Comparison of ENCODE assay signal across 1 cellular context in the genomic region with DNA sequence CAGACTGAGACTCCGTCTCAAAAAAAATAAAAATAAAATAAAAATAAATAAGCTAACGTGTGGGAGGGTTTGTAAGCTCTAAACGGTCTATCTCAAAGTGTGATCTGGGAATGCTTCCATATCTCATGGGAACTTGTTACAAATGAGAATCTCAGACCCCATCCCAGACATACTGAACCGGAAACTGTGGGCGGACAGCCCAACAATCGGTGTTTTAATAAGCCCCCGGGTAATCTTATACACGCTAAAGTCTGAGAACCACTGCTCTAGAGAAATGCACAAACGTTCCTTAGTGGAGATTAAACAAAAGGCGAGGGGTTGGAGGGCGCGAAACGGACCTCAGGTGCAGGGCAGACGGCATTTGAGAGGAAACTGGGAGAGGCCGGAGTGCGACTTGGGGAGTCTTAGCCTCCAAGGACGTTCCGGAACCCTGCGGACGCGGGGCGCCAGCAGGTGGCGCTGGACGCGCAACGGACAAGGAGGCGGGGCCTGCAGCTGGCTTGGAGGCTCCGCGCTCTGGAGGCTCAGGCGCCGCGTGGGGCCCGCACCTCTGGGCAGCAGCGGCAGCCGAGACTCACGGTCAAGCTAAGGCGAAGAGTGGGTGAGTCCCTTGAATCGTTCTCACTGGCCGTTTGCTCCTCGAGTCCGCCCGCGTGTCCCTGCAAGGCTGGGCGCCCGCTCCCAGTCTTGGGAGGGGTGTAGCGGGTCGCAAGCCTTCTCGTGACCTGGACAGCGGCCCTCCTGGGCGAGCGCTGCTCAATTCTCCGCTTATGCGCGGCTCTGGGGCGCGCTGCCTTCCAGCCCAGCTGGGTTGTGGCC.
A peak's percentile ranks its signal among the peaks of the same experiment; 100 is the strongest.
TF ChIP-seq lines count a peak whose summit lies in the region.

A gene (plus strand): TSS at position 527 of the 819 bp plus-strand sequence. CDS start 5,320 bp downstream, outside the sequence.

TF ChIP-seq in HepG2, 621 proteins besides CTCF, POLR2A, EP300 and RAD21 (continued from another document and continues in another):
- TF ChIP-seq, protein P1, sequence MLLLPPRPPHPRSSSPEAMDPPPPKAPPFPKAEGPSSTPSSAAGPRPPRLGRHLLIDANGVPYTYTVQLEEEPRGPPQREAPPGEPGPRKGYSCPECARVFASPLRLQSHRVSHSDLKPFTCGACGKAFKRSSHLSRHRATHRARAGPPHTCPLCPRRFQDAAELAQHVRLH (CRISPR knock-in tag; IDR thresholded peaks at IDR 0.05; ENCODE audit: borderline replicate concordance, low read depth), result peak; percentile 90
- peak; percentile 48 for TF ChIP-seq HNF4A (CRISPR knock-in tag; IDR thresholded peaks at IDR 0.05)
- TF ChIP-seq KDM4B (CRISPR knock-in tag; IDR thresholded peaks at IDR 0.05), result peak; percentile 38; the same call in 1 of the 2 replicates
- TF ChIP-seq SIN3A (IDR thresholded peaks at IDR 0.05; ENCODE audit: borderline replicate concordance, low read depth, low read length), result peak; percentile 48; the same call in 1 of the 2 replicates
- TF ChIP-seq, protein P2, sequence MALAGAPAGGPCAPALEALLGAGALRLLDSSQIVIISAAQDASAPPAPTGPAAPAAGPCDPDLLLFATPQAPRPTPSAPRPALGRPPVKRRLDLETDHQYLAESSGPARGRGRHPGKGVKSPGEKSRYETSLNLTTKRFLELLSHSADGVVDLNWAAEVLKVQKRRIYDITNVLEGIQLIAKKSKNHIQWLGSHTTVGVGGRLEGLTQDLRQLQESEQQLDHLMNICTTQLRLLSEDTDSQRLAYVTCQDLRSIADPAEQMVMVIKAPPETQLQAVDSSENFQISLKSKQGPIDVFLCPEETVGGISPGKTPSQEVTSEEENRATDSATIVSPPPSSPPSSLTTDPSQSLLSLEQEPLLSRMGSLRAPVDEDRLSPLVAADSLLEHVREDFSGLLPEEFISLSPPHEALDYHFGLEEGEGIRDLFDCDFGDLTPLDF (CRISPR knock-in tag; IDR thresholded peaks at IDR 0.05), result peak; percentile 74; the same call in 1 of the 2 replicates
- TF ChIP-seq HOXD1 (CRISPR knock-in tag; IDR thresholded peaks at IDR 0.05), result peak; percentile 89
- peak; percentile 68; the same call in 1 of the 2 replicates for TF ChIP-seq ARHGAP35 (CRISPR knock-in tag; IDR thresholded peaks at IDR 0.05; ENCODE audit: borderline replicate concordance)
- TF ChIP-seq, protein P3, sequence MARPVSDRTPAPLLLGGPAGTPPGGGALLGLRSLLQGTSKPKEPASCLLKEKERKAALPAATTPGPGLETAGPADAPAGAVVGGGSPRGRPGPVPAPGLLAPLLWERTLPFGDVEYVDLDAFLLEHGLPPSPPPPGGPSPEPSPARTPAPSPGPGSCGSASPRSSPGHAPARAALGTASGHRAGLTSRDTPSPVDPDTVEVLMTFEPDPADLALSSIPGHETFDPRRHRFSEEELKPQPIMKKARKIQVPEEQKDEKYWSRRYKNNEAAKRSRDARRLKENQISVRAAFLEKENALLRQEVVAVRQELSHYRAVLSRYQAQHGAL (CRISPR knock-in tag; IDR thresholded peaks at IDR 0.05; ENCODE audit: not compliant biosample characterization), result peak; percentile 87
- TF ChIP-seq, protein P4, sequence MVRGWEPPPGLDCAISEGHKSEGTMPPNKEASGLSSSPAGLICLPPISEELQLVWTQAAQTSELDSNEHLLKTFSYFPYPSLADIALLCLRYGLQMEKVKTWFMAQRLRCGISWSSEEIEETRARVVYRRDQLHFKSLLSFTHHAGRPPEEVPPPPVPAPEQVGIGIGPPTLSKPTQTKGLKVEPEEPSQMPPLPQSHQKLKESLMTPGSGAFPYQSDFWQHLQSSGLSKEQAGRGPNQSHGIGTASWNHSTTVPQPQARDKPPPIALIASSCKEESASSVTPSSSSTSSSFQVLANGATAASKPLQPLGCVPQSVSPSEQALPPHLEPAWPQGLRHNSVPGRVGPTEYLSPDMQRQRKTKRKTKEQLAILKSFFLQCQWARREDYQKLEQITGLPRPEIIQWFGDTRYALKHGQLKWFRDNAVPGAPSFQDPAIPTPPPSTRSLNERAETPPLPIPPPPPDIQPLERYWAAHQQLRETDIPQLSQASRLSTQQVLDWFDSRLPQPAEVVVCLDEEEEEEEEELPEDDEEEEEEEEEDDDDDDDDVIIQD (CRISPR knock-in tag; IDR thresholded peaks at IDR 0.05; ENCODE audit: low read depth), result peak; percentile 8; the same call in 1 of the 2 replicates
- TF ChIP-seq CAMTA2 (CRISPR knock-in tag; IDR thresholded peaks at IDR 0.05; ENCODE audit: borderline replicate concordance), result peak; percentile 67; the same call in 1 of the 2 replicates
- TF ChIP-seq ZNF777 (CRISPR knock-in tag; IDR thresholded peaks at IDR 0.05), result peak; percentile 72; the same call in 1 of the 2 replicates
- TF ChIP-seq, protein P5, sequence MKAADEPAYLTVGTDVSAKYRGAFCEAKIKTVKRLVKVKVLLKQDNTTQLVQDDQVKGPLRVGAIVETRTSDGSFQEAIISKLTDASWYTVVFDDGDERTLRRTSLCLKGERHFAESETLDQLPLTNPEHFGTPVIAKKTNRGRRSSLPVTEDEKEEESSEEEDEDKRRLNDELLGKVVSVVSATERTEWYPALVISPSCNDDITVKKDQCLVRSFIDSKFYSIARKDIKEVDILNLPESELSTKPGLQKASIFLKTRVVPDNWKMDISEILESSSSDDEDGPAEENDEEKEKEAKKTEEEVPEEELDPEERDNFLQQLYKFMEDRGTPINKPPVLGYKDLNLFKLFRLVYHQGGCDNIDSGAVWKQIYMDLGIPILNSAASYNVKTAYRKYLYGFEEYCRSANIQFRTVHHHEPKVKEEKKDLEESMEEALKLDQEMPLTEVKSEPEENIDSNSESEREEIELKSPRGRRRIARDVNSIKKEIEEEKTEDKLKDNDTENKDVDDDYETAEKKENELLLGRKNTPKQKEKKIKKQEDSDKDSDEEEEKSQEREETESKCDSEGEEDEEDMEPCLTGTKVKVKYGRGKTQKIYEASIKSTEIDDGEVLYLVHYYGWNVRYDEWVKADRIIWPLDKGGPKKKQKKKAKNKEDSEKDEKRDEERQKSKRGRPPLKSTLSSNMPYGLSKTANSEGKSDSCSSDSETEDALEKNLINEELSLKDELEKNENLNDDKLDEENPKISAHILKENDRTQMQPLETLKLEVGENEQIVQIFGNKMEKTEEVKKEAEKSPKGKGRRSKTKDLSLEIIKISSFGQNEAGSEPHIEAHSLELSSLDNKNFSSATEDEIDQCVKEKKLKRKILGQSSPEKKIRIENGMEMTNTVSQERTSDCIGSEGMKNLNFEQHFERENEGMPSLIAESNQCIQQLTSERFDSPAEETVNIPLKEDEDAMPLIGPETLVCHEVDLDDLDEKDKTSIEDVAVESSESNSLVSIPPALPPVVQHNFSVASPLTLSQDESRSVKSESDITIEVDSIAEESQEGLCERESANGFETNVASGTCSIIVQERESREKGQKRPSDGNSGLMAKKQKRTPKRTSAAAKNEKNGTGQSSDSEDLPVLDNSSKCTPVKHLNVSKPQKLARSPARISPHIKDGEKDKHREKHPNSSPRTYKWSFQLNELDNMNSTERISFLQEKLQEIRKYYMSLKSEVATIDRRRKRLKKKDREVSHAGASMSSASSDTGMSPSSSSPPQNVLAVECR (CRISPR knock-in tag; IDR thresholded peaks at IDR 0.05; ENCODE audit: borderline replicate concordance), result peak; percentile 85
- TF ChIP-seq, protein P6, sequence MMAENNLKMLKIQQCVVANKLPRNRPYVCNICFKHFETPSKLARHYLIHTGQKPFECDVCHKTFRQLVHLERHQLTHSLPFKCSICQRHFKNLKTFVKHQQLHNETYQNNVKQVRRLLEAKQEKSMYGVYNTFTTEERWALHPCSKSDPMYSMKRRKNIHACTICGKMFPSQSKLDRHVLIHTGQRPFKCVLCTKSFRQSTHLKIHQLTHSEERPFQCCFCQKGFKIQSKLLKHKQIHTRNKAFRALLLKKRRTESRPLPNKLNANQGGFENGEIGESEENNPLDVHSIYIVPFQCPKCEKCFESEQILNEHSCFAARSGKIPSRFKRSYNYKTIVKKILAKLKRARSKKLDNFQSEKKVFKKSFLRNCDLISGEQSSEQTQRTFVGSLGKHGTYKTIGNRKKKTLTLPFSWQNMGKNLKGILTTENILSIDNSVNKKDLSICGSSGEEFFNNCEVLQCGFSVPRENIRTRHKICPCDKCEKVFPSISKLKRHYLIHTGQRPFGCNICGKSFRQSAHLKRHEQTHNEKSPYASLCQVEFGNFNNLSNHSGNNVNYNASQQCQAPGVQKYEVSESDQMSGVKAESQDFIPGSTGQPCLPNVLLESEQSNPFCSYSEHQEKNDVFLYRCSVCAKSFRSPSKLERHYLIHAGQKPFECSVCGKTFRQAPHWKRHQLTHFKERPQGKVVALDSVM (CRISPR knock-in tag; IDR thresholded peaks at IDR 0.05), result peak; percentile 98
- peak; percentile 41 for TF ChIP-seq NCOA2 (CRISPR knock-in tag; IDR thresholded peaks at IDR 0.05)
- TF ChIP-seq, protein P7, sequence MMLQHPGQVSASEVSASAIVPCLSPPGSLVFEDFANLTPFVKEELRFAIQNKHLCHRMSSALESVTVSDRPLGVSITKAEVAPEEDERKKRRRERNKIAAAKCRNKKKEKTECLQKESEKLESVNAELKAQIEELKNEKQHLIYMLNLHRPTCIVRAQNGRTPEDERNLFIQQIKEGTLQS (CRISPR knock-in tag; IDR thresholded peaks at IDR 0.05), result 0 out of 2 replicates have a peak, but pooled peaks have one; percentile 27
- TF ChIP-seq, protein P8, sequence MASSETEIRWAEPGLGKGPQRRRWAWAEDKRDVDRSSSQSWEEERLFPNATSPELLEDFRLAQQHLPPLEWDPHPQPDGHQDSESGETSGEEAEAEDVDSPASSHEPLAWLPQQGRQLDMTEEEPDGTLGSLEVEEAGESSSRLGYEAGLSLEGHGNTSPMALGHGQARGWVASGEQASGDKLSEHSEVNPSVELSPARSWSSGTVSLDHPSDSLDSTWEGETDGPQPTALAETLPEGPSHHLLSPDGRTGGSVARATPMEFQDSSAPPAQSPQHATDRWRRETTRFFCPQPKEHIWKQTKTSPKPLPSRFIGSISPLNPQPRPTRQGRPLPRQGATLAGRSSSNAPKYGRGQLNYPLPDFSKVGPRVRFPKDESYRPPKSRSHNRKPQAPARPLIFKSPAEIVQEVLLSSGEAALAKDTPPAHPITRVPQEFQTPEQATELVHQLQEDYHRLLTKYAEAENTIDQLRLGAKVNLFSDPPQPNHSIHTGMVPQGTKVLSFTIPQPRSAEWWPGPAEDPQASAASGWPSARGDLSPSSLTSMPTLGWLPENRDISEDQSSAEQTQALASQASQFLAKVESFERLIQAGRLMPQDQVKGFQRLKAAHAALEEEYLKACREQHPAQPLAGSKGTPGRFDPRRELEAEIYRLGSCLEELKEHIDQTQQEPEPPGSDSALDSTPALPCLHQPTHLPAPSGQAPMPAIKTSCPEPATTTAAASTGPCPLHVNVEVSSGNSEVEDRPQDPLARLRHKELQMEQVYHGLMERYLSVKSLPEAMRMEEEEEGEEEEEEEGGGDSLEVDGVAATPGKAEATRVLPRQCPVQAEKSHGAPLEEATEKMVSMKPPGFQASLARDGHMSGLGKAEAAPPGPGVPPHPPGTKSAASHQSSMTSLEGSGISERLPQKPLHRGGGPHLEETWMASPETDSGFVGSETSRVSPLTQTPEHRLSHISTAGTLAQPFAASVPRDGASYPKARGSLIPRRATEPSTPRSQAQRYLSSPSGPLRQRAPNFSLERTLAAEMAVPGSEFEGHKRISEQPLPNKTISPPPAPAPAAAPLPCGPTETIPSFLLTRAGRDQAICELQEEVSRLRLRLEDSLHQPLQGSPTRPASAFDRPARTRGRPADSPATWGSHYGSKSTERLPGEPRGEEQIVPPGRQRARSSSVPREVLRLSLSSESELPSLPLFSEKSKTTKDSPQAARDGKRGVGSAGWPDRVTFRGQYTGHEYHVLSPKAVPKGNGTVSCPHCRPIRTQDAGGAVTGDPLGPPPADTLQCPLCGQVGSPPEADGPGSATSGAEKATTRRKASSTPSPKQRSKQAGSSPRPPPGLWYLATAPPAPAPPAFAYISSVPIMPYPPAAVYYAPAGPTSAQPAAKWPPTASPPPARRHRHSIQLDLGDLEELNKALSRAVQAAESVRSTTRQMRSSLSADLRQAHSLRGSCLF (CRISPR knock-in tag; IDR thresholded peaks at IDR 0.05; ENCODE audit: borderline replicate concordance), result peak; percentile 82; the same call in 1 of the 2 replicates
- TF ChIP-seq, protein P9, sequence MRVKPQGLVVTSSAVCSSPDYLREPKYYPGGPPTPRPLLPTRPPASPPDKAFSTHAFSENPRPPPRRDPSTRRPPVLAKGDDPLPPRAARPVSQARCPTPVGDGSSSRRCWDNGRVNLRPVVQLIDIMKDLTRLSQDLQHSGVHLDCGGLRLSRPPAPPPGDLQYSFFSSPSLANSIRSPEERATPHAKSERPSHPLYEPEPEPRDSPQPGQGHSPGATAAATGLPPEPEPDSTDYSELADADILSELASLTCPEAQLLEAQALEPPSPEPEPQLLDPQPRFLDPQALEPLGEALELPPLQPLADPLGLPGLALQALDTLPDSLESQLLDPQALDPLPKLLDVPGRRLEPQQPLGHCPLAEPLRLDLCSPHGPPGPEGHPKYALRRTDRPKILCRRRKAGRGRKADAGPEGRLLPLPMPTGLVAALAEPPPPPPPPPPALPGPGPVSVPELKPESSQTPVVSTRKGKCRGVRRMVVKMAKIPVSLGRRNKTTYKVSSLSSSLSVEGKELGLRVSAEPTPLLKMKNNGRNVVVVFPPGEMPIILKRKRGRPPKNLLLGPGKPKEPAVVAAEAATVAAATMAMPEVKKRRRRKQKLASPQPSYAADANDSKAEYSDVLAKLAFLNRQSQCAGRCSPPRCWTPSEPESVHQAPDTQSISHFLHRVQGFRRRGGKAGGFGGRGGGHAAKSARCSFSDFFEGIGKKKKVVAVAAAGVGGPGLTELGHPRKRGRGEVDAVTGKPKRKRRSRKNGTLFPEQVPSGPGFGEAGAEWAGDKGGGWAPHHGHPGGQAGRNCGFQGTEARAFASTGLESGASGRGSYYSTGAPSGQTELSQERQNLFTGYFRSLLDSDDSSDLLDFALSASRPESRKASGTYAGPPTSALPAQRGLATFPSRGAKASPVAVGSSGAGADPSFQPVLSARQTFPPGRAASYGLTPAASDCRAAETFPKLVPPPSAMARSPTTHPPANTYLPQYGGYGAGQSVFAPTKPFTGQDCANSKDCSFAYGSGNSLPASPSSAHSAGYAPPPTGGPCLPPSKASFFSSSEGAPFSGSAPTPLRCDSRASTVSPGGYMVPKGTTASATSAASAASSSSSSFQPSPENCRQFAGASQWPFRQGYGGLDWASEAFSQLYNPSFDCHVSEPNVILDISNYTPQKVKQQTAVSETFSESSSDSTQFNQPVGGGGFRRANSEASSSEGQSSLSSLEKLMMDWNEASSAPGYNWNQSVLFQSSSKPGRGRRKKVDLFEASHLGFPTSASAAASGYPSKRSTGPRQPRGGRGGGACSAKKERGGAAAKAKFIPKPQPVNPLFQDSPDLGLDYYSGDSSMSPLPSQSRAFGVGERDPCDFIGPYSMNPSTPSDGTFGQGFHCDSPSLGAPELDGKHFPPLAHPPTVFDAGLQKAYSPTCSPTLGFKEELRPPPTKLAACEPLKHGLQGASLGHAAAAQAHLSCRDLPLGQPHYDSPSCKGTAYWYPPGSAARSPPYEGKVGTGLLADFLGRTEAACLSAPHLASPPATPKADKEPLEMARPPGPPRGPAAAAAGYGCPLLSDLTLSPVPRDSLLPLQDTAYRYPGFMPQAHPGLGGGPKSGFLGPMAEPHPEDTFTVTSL (CRISPR knock-in tag; IDR thresholded peaks at IDR 0.05; ENCODE audit: borderline replicate concordance), result 0 out of 2 replicates have a peak, but pooled peaks have one; percentile 59
- TF ChIP-seq MIER3 (CRISPR knock-in tag; IDR thresholded peaks at IDR 0.05; ENCODE audit: borderline replicate concordance), result peak; percentile 78; the same call in 1 of the 2 replicates
- peak; percentile 89 for TF ChIP-seq PHF8 (CRISPR knock-in tag; IDR thresholded peaks at IDR 0.05)
- TF ChIP-seq RCOR2 (CRISPR knock-in tag; IDR thresholded peaks at IDR 0.05), result 0 out of 2 replicates have a peak, but pooled peaks have one; percentile 22
- peak; percentile 86 for TF ChIP-seq ZNF773 (CRISPR knock-in tag; IDR thresholded peaks at IDR 0.05; ENCODE audit: borderline replicate concordance)
- TF ChIP-seq YEATS2 (CRISPR knock-in tag; IDR thresholded peaks at IDR 0.05; ENCODE audit: borderline replicate concordance), result peak; percentile 80
